Comparison of ENCODE assay signal across 18 cellular contexts in genomic region chr10:124564881-124565280, GRCh38.
"Had no signal": no experiment of that assay in that cellular context is flagged by ENCODE, and none has a peak within 500 bp of the region (broad histone marks: within the 10 kb centered on the region; RNA-seq: fewer than 3 reads in every experiment).

No MANE protein-coding gene starts in this region.

- H3K27me3 Mint-ChIP-seq: activated CD8-positive, alpha-beta T cell treated with anti-CD3 and anti-CD28 coated beads for 36 hours; activated T-cell treated with anti-CD3 and anti-CD28 coated beads, Interleukin-2, amount 50 U/mL, for 24 hours; effector memory CD8-positive, alpha-beta T cell; stimulated activated naive CD8-positive, alpha-beta T cell treated with anti-CD3 and anti-CD28 coated beads, Interleukin-15, amount 100 ng/mL, for 72 hours had no signal

- H3K4me3 Mint-ChIP-seq: activated CD8-positive, alpha-beta T cell treated with anti-CD3 and anti-CD28 coated beads for 36 hours; activated naive CD4-positive, alpha-beta T cell treated with anti-CD3 and anti-CD28 coated beads for 36 hours; activated T-cell treated with anti-CD3 and anti-CD28 coated beads, Interleukin-2, amount 50 U/mL, for 24 hours; dendritic cell treated with granulocyte-macrophage colony-stimulating factor and Interleukin-4, amounts not matched to agents 40 ng/mL and 50 ng/mL, for 4 days; stimulated activated naive CD8-positive, alpha-beta T cell treated with anti-CD3 and anti-CD28 coated beads, Interleukin-15, amount 100 ng/mL, for 72 hours had no signal

- H3K27me3 ChIP-seq: ascending aorta, left lung, pancreas, right atrium auricular region, suprapubic skin, upper lobe of left lung had no signal

- H3K27ac ChIP-seq: ascending aorta, left lung, suprapubic skin, upper lobe of left lung had no signal

- H3K9me3 ChIP-seq: ascending aorta, left lung, pancreas, right atrium auricular region, suprapubic skin, upper lobe of left lung had no signal

- ATAC-seq: activated CD8-positive, alpha-beta T cell treated with anti-CD3 and anti-CD28 coated beads for 36 hours; effector memory CD8-positive, alpha-beta T cell; stimulated activated naive CD8-positive, alpha-beta T cell treated with anti-CD3 and anti-CD28 coated beads, Interleukin-15, amount 100 ng/mL, for 72 hours had no signal

- H3K4me3 ChIP-seq: ascending aorta, left lung, right atrium auricular region, suprapubic skin, upper lobe of left lung had no signal

- H3K27ac Mint-ChIP-seq: activated CD8-positive, alpha-beta T cell treated with anti-CD3 and anti-CD28 coated beads for 36 hours; activated naive CD4-positive, alpha-beta T cell treated with anti-CD3 and anti-CD28 coated beads for 36 hours; activated T-cell treated with anti-CD3 and anti-CD28 coated beads, Interleukin-2, amount 50 U/mL, for 24 hours; activated T-helper 2 cell treated with anti-CD3 and anti-CD28 coated beads, Interferon-gamma antibody, Interleukin-2, Interleukin-4, amounts not matched to agents 10 μg/mL and 5 μg/mL and 100 μg/mL, durations not matched to agents 14 hours and 24 hours and 36 hours; dendritic cell treated with granulocyte-macrophage colony-stimulating factor and Interleukin-4, amounts not matched to agents 40 ng/mL and 50 ng/mL, for 4 days; effector memory CD8-positive, alpha-beta T cell; stimulated activated naive CD8-positive, alpha-beta T cell treated with anti-CD3 and anti-CD28 coated beads, Interleukin-15, amount 100 ng/mL, for 72 hours had no signal

- H3K4me1 Mint-ChIP-seq: stimulated activated naive CD8-positive, alpha-beta T cell treated with anti-CD3 and anti-CD28 coated beads, Interleukin-15, amount 100 ng/mL, for 72 hours had no signal

- H3K36me3 ChIP-seq: ascending aorta, left lung, pancreas, right atrium auricular region, suprapubic skin, upper lobe of left lung had no signal

- H3K9me3 Mint-ChIP-seq: activated CD8-positive, alpha-beta T cell treated with anti-CD3 and anti-CD28 coated beads for 36 hours; activated naive CD4-positive, alpha-beta T cell treated with anti-CD3 and anti-CD28 coated beads for 36 hours; activated T-cell treated with anti-CD3 and anti-CD28 coated beads, Interleukin-2, amount 50 U/mL, for 24 hours; dendritic cell treated with granulocyte-macrophage colony-stimulating factor and Interleukin-4, amounts not matched to agents 40 ng/mL and 50 ng/mL, for 4 days; effector memory CD8-positive, alpha-beta T cell had no signal

- DNase-seq: activated CD4-positive, alpha-beta T cell treated with anti-CD3 and anti-CD28 coated beads for 48 hours; activated CD4-positive, CD25-positive, alpha-beta regulatory T cell; activated CD8-positive, alpha-beta T cell treated with anti-CD3 and anti-CD28 coated beads for 36 hours; activated naive CD4-positive, alpha-beta T cell treated with anti-CD3 and anti-CD28 coated beads for 36 hours; activated T-cell treated with anti-CD3 and anti-CD28 coated beads, Interleukin-2, amount 50 U/mL, for 24 hours; cerebellar nuclear complex; effector memory CD8-positive, alpha-beta T cell; hippocampal formation; mammary epithelial cell; pancreas; stimulated activated naive CD8-positive, alpha-beta T cell treated with anti-CD3 and anti-CD28 coated beads, Interleukin-15, amount 100 ng/mL, for 72 hours; upper lobe of left lung had no signal
